Comparison of ENCODE assay signal across 11 cellular contexts in the genomic region with DNA sequence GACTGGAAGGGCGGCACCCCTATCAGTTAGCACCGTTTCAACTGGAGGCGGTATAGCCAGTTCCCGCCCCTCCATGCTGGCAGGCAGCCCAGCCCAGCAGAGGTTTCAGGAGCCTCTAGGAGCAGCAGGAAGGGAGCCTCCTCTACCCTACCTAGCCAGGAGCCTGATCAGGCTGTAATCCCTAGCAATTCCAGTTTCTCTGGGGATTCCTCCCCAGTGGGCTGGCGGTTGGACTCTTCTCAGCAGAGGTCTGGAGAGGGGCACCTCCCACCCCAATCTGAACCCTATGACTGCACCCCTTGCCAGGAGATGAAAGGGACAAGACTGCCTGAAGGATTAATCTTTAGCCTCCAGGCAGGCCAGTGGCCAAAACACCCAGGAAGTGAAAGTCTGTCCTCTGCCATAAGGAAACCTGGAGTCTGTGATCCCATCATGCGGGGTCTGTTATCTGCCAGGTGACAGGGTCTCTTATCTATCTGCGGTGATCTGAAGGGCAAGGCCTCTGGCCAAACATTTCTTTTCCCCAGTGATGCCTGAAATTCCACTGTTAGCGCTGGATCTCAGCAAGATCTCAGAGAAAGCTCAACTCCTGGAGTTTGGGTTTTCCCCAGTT. TPM values are rescaled to one million over a fixed set of nuclear protein-coding genes. Genes with fewer than 3 reads are reported as not detected.
DNase-seq lines count a peak whose midpoint lies in the region; ATAC-seq and TF ChIP-seq lines count a peak whose summit lies in the region.
"Had no signal": no experiment of that assay in that cellular context is flagged by ENCODE, and none has a peak within 500 bp of the region (broad histone marks: within the 10 kb centered on the region; RNA-seq: fewer than 3 reads in every experiment).

No MANE protein-coding gene starts in this region.

- CTCF ChIA-PET in A673 (lab: Charles Lee) = interaction anchor here (0.6 kb wide), 1 partner anchor 27 kb away, joined by 4 read pairs; no protein-coding TSS in a partner anchor

- no peak for TF ChIP-seq CTCF in A673 (conservative IDR thresholded peaks at IDR 0.05; ENCODE audit: low read depth, low read length)

- no peaks in the 10 kb centered on the region for H3K36me3 ChIP-seq in A673 (ENCODE audit: insufficient read depth, low read length, poor library complexity, severe bottlenecking)

- no peak overlapping the region for H3K27ac ChIP-seq in A673 (ENCODE audit: low read depth, low read length, poor library complexity, severe bottlenecking)

- H3K4me1 Mint-ChIP-seq in T-helper 2 cell treated with Interferon-gamma antibody and Interleukin-4, amounts not matched to agents 5 μg/mL and 100 μg/mL, for 36 hours (ENCODE audit: low read depth) = peaks cover 7% of the 10 kb centered on the region

- no TSS peak for BruUV-seq in A673 (replicated peaks; lab: Mats Ljungman, UMichigan)

- H3K27me3 Mint-ChIP-seq in T-helper 2 cell treated with Interferon-gamma antibody and Interleukin-4, amounts not matched to agents 5 μg/mL and 100 μg/mL, for 36 hours (ENCODE audit: low read depth) = peaks cover 32% of the 10 kb centered on the region

- H3K9me3 Mint-ChIP-seq in T-helper 2 cell treated with Interferon-gamma antibody and Interleukin-4, amounts not matched to agents 5 μg/mL and 100 μg/mL, for 36 hours = no peaks in the 10 kb centered on the region
- H3K9me3 Mint-ChIP-seq: activated B cell treated with CpG ODN at 0.5 μM for 24 hours had no signal

- H3K4me1 ChIP-seq in A673 (ENCODE audit: insufficient read depth, low read length, poor library complexity, severe bottlenecking) = peaks cover 3% of the 10 kb centered on the region

- H3K36me3 Mint-ChIP-seq in T-helper 2 cell treated with Interferon-gamma antibody and Interleukin-4, amounts not matched to agents 5 μg/mL and 100 μg/mL, for 36 hours (ENCODE audit: low read depth) = no peaks in the 10 kb centered on the region

- no peak overlapping the region for H3K4me3 Mint-ChIP-seq in T-helper 2 cell treated with Interferon-gamma antibody and Interleukin-4, amounts not matched to agents 5 μg/mL and 100 μg/mL, for 36 hours
- H3K4me3 Mint-ChIP-seq: activated B cell treated with CpG ODN at 0.5 μM for 24 hours had no signal

- DNase-seq in A673 (ENCODE audit: low spot score) = peak; percentile 33
- DNase-seq in HUDEP-2 (lab: John Stamatoyannopoulos, UW; ENCODE audit: unreplicated experiment in 76 of 76) = peak in 74 of 76 experiments; percentile 43 to 90 (median 79)
- peak; percentile 92 to 93 for DNase-seq in left colon
- no peak for DNase-seq in SKM-1 treated with dmso at 0.1 percent for 144 hours (lab: John Stamatoyannopoulos, UW; ENCODE audit: unreplicated experiment)
- DNase-seq in T-helper 2 cell treated with Interferon-gamma antibody and Interleukin-4, amounts not matched to agents 5 μg/mL and 100 μg/mL, for 36 hours (ENCODE audit: low spot score) = no peak
- no peak for DNase-seq in cerebellum (ENCODE audit: low spot score)
- no peak for DNase-seq in midbrain (lab: John Stamatoyannopoulos, UW)
- DNase-seq: activated B cell treated with CpG ODN at 0.5 μM for 24 hours; stimulated activated CD4-positive, alpha-beta T cell treated with anti-CD3 and anti-CD28 coated beads, Interleukin-4, amount 100 ng/mL, for 1 hour had no signal

- H3K9me3 ChIP-seq in A673 (ENCODE audit: low read depth, low read length, poor library complexity, severe bottlenecking) = no peaks in the 10 kb centered on the region

- POLR2A ChIA-PET in A673 (lab: Charles Lee; ENCODE audit: low non-redundant PET) = no interaction called here

- H3K4me3 ChIP-seq in A673 (ENCODE audit: low read depth, low read length, poor library complexity, severe bottlenecking) = no peak overlapping the region

- H3K27me3 ChIP-seq in A673 (replicated peaks; ENCODE audit: insufficient read depth, low read depth, low read length, poor library complexity) = peaks cover 12% of the 10 kb centered on the region

- intact Hi-C loops in A673 (cut with micrococcal nuclease; ENCODE audit: unreplicated experiment) = no loop called here
- intact Hi-C loops in left colon (cut with DNase I, micrococcal nuclease) = no loop called here

- H3K27ac Mint-ChIP-seq in T-helper 2 cell treated with Interferon-gamma antibody and Interleukin-4, amounts not matched to agents 5 μg/mL and 100 μg/mL, for 36 hours = no peak overlapping the region
- H3K27ac Mint-ChIP-seq: activated B cell treated with CpG ODN at 0.5 μM for 24 hours had no signal

- ATAC-seq in SK-N-SH treated with all-trans-retinoic acid at 6 μM for 48 hours (peak; percentile 28; the same call in 2 of the 3 replicates), left colon (peak; percentile 97)

TF ChIP-seq in SK-N-SH treated with all-trans-retinoic acid at 6 μM for 48 hours, 23 proteins besides CTCF, POLR2A, EP300 and RAD21:
- no peak for TF ChIP-seq ZNF70 (CRISPR knock-in tag; IDR thresholded peaks at IDR 0.05)
- no peak for TF ChIP-seq ZC3H10 (CRISPR knock-in tag; IDR thresholded peaks at IDR 0.05)
- no peak for TF ChIP-seq TCF4 (CRISPR knock-in tag; IDR thresholded peaks at IDR 0.05; ENCODE audit: borderline replicate concordance)
- no peak for TF ChIP-seq ZFP3 (CRISPR knock-in tag; IDR thresholded peaks at IDR 0.05)
- TF ChIP-seq, protein P1, sequence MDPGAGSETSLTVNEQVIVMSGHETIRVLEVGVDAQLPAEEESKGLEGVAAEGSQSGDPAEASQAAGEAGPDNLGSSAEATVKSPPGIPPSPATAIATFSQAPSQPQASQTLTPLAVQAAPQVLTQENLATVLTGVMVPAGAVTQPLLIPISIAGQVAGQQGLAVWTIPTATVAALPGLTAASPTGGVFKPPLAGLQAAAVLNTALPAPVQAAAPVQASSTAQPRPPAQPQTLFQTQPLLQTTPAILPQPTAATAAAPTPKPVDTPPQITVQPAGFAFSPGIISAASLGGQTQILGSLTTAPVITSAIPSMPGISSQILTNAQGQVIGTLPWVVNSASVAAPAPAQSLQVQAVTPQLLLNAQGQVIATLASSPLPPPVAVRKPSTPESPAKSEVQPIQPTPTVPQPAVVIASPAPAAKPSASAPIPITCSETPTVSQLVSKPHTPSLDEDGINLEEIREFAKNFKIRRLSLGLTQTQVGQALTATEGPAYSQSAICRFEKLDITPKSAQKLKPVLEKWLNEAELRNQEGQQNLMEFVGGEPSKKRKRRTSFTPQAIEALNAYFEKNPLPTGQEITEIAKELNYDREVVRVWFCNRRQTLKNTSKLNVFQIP (CRISPR knock-in tag; IDR thresholded peaks at IDR 0.05; ENCODE audit: borderline replicate concordance, low read depth) = no peak
- no peak for TF ChIP-seq RARB (CRISPR knock-in tag; IDR thresholded peaks at IDR 0.05)
- no peak for TF ChIP-seq CSRNP3 (CRISPR knock-in tag; IDR thresholded peaks at IDR 0.05)
- TF ChIP-seq, protein P2, sequence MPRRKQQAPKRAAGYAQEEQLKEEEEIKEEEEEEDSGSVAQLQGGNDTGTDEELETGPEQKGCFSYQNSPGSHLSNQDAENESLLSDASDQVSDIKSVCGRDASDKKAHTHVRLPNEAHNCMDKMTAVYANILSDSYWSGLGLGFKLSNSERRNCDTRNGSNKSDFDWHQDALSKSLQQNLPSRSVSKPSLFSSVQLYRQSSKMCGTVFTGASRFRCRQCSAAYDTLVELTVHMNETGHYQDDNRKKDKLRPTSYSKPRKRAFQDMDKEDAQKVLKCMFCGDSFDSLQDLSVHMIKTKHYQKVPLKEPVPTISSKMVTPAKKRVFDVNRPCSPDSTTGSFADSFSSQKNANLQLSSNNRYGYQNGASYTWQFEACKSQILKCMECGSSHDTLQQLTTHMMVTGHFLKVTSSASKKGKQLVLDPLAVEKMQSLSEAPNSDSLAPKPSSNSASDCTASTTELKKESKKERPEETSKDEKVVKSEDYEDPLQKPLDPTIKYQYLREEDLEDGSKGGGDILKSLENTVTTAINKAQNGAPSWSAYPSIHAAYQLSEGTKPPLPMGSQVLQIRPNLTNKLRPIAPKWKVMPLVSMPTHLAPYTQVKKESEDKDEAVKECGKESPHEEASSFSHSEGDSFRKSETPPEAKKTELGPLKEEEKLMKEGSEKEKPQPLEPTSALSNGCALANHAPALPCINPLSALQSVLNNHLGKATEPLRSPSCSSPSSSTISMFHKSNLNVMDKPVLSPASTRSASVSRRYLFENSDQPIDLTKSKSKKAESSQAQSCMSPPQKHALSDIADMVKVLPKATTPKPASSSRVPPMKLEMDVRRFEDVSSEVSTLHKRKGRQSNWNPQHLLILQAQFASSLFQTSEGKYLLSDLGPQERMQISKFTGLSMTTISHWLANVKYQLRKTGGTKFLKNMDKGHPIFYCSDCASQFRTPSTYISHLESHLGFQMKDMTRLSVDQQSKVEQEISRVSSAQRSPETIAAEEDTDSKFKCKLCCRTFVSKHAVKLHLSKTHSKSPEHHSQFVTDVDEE (CRISPR knock-in tag; IDR thresholded peaks at IDR 0.05) = no peak
- TF ChIP-seq PPARA (CRISPR knock-in tag; IDR thresholded peaks at IDR 0.05; ENCODE audit: borderline replicate concordance) = no peak
- no peak for TF ChIP-seq ISL1 (CRISPR knock-in tag; IDR thresholded peaks at IDR 0.05)
TF ChIP-seq in SK-N-SH treated with all-trans-retinoic acid at 6 μM for 48 hours: peak in this region for 0.

RNA-seq across cellular contexts. Expression of gene CDH1, which starts 4.9 kb away (rescaled TPM):
- total RNA-seq in A673 (2021) (0.06 and 0.87 TPM in 2 replicates), left colon (100 to 1,000 TPM; 714 to 770 TPM), cerebellum (2.0 TPM)
- total RNA-seq: HT1080 had no signal

Comparison
In these comparisons a context has a peak if more than half of its experiments do, and no peak if none do; other contexts are left out.
1. DNase-seq: peak in A673 (single experiment), HUDEP-2 (74 of 76) and left colon (2 of 2); none in SKM-1 treated with dmso at 0.1 percent for 144 hours (single experiment), T-helper 2 cell treated with Interferon-gamma antibody and Interleukin-4, amounts not matched to agents 5 μg/mL and 100 μg/mL, for 36 hours (single experiment), cerebellum (single experiment) and midbrain (single experiment).
2. RNA of gene CDH1, which starts 4.9 kb away (total RNA-seq): 714 to 770 TPM in left colon; 2.0 TPM in cerebellum (single experiment) and 0.06 to 0.87 TPM in A673; every median in the first group is over 100 times any median in the second.